In genomic region chr1:233293556-233294446, GRCh38 we compare ENCODE assay signal across 14 cellular contexts. TPM values are rescaled to one million over a fixed set of nuclear protein-coding genes. Genes with fewer than 3 reads are reported as not detected.
A peak's percentile ranks its signal among the peaks of the same experiment; 100 is the strongest.
DNase-seq lines count a peak whose midpoint lies in the region; ATAC-seq and TF ChIP-seq lines count a peak whose summit lies in the region.
"Had no signal": no experiment of that assay in that cellular context is flagged by ENCODE, and none has a peak within 500 bp of the region (broad histone marks: within the 10 kb centered on the region; RNA-seq: fewer than 3 reads in every experiment).

No MANE protein-coding gene starts in this region.

- no peak overlapping the region for H2AK5ac ChIP-seq in mesendoderm (ENCODE audit: low read length)

- no peaks in the 10 kb centered on the region for H3K27me3 Mint-ChIP-seq in activated naive CD8-positive, alpha-beta T cell

- no peak overlapping the region for H3K18ac ChIP-seq in mesendoderm (ENCODE audit: low read length)

- peaks cover 28% of the 10 kb centered on the region for H3K4me1 Mint-ChIP-seq in activated naive CD8-positive, alpha-beta T cell (ENCODE audit: low read depth)

- ATAC-seq in HCT116 (no peak), GM18502 (IDR thresholded peaks at IDR 0.05; ENCODE audit: poor library complexity, unreplicated experiment) (no peak), HG03097 (IDR thresholded peaks at IDR 0.05; ENCODE audit: low FRiP score, unreplicated experiment) (no peak)

- no peak for TF ChIP-seq RAD21 in HCT116 (IDR thresholded peaks at IDR 0.05; ENCODE audit: low read depth)

- H4K5ac ChIP-seq in mesendoderm (ENCODE audit: low read length), result no peak overlapping the region

- no peaks in the 10 kb centered on the region for H3K36me3 Mint-ChIP-seq in activated naive CD8-positive, alpha-beta T cell

- no peak overlapping the region for H3K56ac ChIP-seq in mesendoderm (ENCODE audit: low read length)

- no peak for TF ChIP-seq CTCF in HCT116 (IDR thresholded peaks at IDR 0.05 in 2 of 3, conservative IDR thresholded peaks at IDR 0.05 in 1 of 3; ENCODE audit: borderline replicate concordance in 1 of 3, insufficient read depth in 1 of 3, low read depth in 2 of 3, low read length in 2 of 3)

- H3K9me3 ChIP-seq in HCT116 (ENCODE audit: control insufficient read depth in 1 of 2, insufficient read depth in 1 of 2, low read depth in 1 of 2, low read length in 2 of 2), result no peaks in the 10 kb centered on the region

- no peak overlapping the region for H3K27ac ChIP-seq in HCT116 (ENCODE audit: low read depth, low read length)
- H3K27ac ChIP-seq in mesendoderm (ENCODE audit: low read depth, low read length), result no peak overlapping the region

- H3K79me2 ChIP-seq in HCT116 (ENCODE audit: insufficient read depth, low read length) (peaks cover 48% of the 10 kb centered on the region), mesendoderm (ENCODE audit: control insufficient read depth, insufficient read depth, low read length) (peaks cover 26% of the 10 kb centered on the region)

- H3K27ac Mint-ChIP-seq in activated naive CD8-positive, alpha-beta T cell, result peak overlapping the region; percentile 62

- H4K8ac ChIP-seq in mesendoderm (ENCODE audit: low read depth, low read length), result no peak overlapping the region

- intact Hi-C loops in HCT116 (cut with micrococcal nuclease), result loop anchor here (10.0 kb wide), 1 partner anchor 611 kb away; the partner anchor contains the start of gene SLC35F3

- no peak overlapping the region for H3K4ac ChIP-seq in mesendoderm (ENCODE audit: low read depth, low read length)

- no peak overlapping the region for H3K23ac ChIP-seq in mesendoderm (ENCODE audit: low read length)

- DNase-seq in NCI-H146 (lab: John Stamatoyannopoulos, UW), result peak; percentile 14
- no peak for DNase-seq in NCI-H146 treated with DMSO at 0.1 percent for 48 hours (lab: John Stamatoyannopoulos, UW; ENCODE audit: unreplicated experiment)
- no peak for DNase-seq in HCT116 (ENCODE audit: low read depth, low spot score)
- peak; percentile 66 for DNase-seq in mesendoderm
- no peak for DNase-seq in NCI-H2196 (lab: John Stamatoyannopoulos, UW; ENCODE audit: unreplicated experiment)
- DNase-seq: activated CD4-positive, alpha-beta T cell treated with anti-CD3 and anti-CD28 coated beads for 4 hours; erythroblast; kidney; NCI-H1092 treated with DMSO at 0.1 percent for 48 hours; nucleus accumbens; stimulated activated CD4-positive, alpha-beta T cell treated with anti-CD3 and anti-CD28 coated beads, Interleukin-2, amount 100 ng/mL, for 48 hours had no signal

- no peaks in the 10 kb centered on the region for H4K20me1 ChIP-seq in HCT116 (ENCODE audit: insufficient read depth)

- CTCF ChIA-PET in HCT116 (lab: Charles Lee), result no interaction called here

- H3K9me2 ChIP-seq in HCT116 (ENCODE audit: insufficient read depth), result no peaks in the 10 kb centered on the region

- no peak overlapping the region for H2AFZ ChIP-seq in HCT116 (ENCODE audit: low read depth, low read length, poor library complexity, severe bottlenecking)

- TF ChIP-seq POLR2A in HCT116 (IDR thresholded peaks at IDR 0.05; ENCODE audit: borderline replicate concordance, extremely low read depth, insufficient read depth, insufficient read length), result no peak

- peak overlapping the region; percentile 43 for H3K4me3 Mint-ChIP-seq in activated naive CD8-positive, alpha-beta T cell

- WGBS in mesendoderm (ENCODE audit: extremely low coverage, insufficient coverage, low lambda C conversion rate), result no CpG with 5 or more reads among the region's 3 CpGs

- H3K4me3 ChIP-seq in HCT116 (replicated peaks in 1 of 2; ENCODE audit: low read depth in 1 of 2, low read length in 2 of 2), result peak overlapping the region in 1 of 2 experiments; percentile 80; a peak in 2 of 4 replicates
- no peak overlapping the region for H3K4me3 ChIP-seq in mesendoderm (ENCODE audit: low read length)

- H3K4me2 ChIP-seq in HCT116 (ENCODE audit: low read length) (peak overlapping the region; percentile 74), mesendoderm (ENCODE audit: low read length) (no peak overlapping the region)

- POLR2A ChIA-PET in HCT116 (lab: Charles Lee), result no interaction called here

- no peak overlapping the region for H2BK120ac ChIP-seq in mesendoderm (ENCODE audit: low read depth, low read length)

- H3K79me1 ChIP-seq in mesendoderm (ENCODE audit: low read length), result peaks cover 3% of the 10 kb centered on the region

- RAD21 ChIA-PET in HCT116 (lab: Charles Lee; ENCODE audit: low non-redundant PET in 1 of 2, low total read pairs in 2 of 2, uncharacterized antibody in 2 of 2, unreplicated experiment in 2 of 2), result no interaction called here

- H3K4me1 ChIP-seq in HCT116 (ENCODE audit: control insufficient read depth in 1 of 2, insufficient read depth in 2 of 2, low read length in 2 of 2) (peaks cover 18 to 43% of the 10 kb centered on the region in 2 experiments; a peak in 3 of 4 replicates), mesendoderm (ENCODE audit: control insufficient read depth, low read depth, low read length) (no peaks in the 10 kb centered on the region)

- no TSS peak for BruUV-seq in HCT116 (replicated peaks; lab: Mats Ljungman, UMichigan)

- H3K9ac ChIP-seq in HCT116 (ENCODE audit: low read length) (no peak overlapping the region), mesendoderm (ENCODE audit: low read length) (no peak overlapping the region)

- H3K27me3 ChIP-seq in HCT116 (ENCODE audit: insufficient read depth, low read length) (no peaks in the 10 kb centered on the region), mesendoderm (ENCODE audit: insufficient read depth, low read length, poor library complexity) (no peaks in the 10 kb centered on the region)

- H3K36me3 ChIP-seq in HCT116 (ENCODE audit: control insufficient read depth in 1 of 2, insufficient read depth in 2 of 2, low read length in 2 of 2), result no peaks in the 10 kb centered on the region
- no peaks in the 10 kb centered on the region for H3K36me3 ChIP-seq in mesendoderm (ENCODE audit: control insufficient read depth, insufficient read depth, low read length)

- H2BK15ac ChIP-seq in mesendoderm (replicated peaks; ENCODE audit: low read depth), result no peak overlapping the region

- no peak overlapping the region for H2BK5ac ChIP-seq in mesendoderm (ENCODE audit: low read length)

- H3K9me3 Mint-ChIP-seq in activated naive CD8-positive, alpha-beta T cell (ENCODE audit: low read depth), result no peaks in the 10 kb centered on the region

TF ChIP-seq in HCT116, 20 proteins besides CTCF, POLR2A, EP300 and RAD21:
- TF ChIP-seq, protein P1, sequence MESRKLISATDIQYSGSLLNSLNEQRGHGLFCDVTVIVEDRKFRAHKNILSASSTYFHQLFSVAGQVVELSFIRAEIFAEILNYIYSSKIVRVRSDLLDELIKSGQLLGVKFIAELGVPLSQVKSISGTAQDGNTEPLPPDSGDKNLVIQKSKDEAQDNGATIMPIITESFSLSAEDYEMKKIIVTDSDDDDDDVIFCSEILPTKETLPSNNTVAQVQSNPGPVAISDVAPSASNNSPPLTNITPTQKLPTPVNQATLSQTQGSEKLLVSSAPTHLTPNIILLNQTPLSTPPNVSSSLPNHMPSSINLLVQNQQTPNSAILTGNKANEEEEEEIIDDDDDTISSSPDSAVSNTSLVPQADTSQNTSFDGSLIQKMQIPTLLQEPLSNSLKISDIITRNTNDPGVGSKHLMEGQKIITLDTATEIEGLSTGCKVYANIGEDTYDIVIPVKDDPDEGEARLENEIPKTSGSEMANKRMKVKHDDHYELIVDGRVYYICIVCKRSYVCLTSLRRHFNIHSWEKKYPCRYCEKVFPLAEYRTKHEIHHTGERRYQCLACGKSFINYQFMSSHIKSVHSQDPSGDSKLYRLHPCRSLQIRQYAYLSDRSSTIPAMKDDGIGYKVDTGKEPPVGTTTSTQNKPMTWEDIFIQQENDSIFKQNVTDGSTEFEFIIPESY (IDR thresholded peaks at IDR 0.05; ENCODE audit: extremely low read depth, insufficient replicate concordance, low read length), result no peak
- TF ChIP-seq REST (IDR thresholded peaks at IDR 0.05; ENCODE audit: low read depth), result no peak
- TF ChIP-seq EZH2 (IDR thresholded peaks at IDR 0.05), result no peak
- TF ChIP-seq, protein P2, sequence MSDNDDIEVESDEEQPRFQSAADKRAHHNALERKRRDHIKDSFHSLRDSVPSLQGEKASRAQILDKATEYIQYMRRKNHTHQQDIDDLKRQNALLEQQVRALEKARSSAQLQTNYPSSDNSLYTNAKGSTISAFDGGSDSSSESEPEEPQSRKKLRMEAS (IDR thresholded peaks at IDR 0.05), result no peak
- no peak for TF ChIP-seq SRF (IDR thresholded peaks at IDR 0.05; ENCODE audit: low read depth)
- no peak for TF ChIP-seq YY1 (IDR thresholded peaks at IDR 0.05; ENCODE audit: extremely low read depth, insufficient replicate concordance, low read depth, low read length)

RNA-seq across cellular contexts. Expression of gene PCNX2, which starts 1.7 kb away (rescaled TPM):
- 15.3 TPM for total RNA-seq in HCT116 (2021; ENCODE audit: unreplicated experiment)
- polyA plus RNA-seq in HCT116 (2012), result 8.4 and 16.0 TPM in 2 replicates
- polyA plus RNA-seq in mesendoderm (2013, experiment 1 of 2), result 20.1 TPM
- polyA plus RNA-seq in mesendoderm (2013, experiment 2 of 2), result 17.6 TPM

RNA-seq across cellular contexts. Expression of gene MAP3K21, which starts 33.7 kb away (rescaled TPM):
- total RNA-seq in HCT116 (2021; ENCODE audit: unreplicated experiment), result 19.1 TPM
- 7.2 TPM in 2 replicates for polyA plus RNA-seq in HCT116 (2012)
- 8.5 TPM for polyA plus RNA-seq in mesendoderm (2013, experiment 1 of 2)
- polyA plus RNA-seq in mesendoderm (2013, experiment 2 of 2), result 8.9 TPM

Comparison
In these comparisons a context has a peak if more than half of its experiments do, and no peak if none do; other contexts are left out.
1. DNase-seq: peak in NCI-H146 (single experiment) and mesendoderm (single experiment); none in NCI-H146 treated with DMSO at 0.1 percent for 48 hours (single experiment), HCT116 (single experiment) and NCI-H2196 (single experiment).